1 cellular context compared by ENCODE assay signal in the genomic region with DNA sequence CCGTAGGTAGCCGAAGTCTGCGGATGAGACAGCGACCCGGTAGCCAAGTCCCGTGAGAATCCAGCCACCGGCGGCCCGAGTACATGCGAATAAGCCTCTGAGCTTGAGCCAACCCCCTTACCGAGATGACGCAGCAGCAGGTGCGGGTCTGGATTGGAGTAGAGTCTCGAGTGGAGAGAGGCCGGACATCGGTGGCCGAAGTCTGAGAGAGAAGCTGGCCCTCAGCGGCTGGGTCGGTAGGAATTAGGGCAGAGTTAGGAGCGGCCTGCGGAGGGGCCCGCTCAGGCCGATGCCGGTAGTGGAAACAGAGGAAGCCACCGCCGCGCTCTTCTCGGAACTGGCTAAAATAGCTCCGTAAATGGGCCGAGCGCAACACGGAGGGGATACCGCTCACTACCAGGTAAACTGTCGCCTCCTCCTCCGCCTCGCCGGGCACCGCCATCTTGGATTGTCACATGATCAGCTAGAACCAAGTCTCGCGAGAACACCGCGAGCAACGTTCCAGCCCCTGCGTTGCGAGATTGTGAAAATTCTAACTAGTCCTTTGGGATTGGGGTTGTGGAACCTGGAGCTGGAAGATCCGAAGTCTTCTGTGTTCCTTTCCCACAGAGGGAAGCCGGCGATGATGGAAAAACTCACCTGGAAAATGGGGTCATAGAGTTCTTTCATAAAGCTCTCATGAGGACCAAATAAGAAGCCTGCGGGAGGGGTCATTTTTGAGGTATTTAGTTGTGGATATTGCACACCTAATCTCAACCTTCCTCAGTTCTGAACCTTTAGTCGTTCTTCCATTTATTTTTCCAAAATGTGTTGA.
TF ChIP-seq lines count a peak whose summit lies in the region.

TSS of gene GPATCH3 (minus strand) at position 467 of the 814 bp plus-strand sequence. CDS start at position 442, 25 bp downstream.

TF ChIP-seq in K562, 482 proteins besides CTCF, POLR2A, EP300 and RAD21 (continued from another document and continues in another):
- TF ChIP-seq SP1 (CRISPR knock-in tag; IDR thresholded peaks at IDR 0.05): peak; percentile 73
- TF ChIP-seq ARNT (IDR thresholded peaks at IDR 0.05): 0 out of 4 replicates have a peak, but pooled peaks of 1 of the 2 experiments have one; percentile 33
- TF ChIP-seq PHF8 (IDR thresholded peaks at IDR 0.05; ENCODE audit: borderline replicate concordance, low read length): peak; percentile 100
- peak; percentile 56 for TF ChIP-seq E2F8 (IDR thresholded peaks at IDR 0.05; ENCODE audit: low read depth, partially characterized antibody)
- no peak for TF ChIP-seq STAT5B (CRISPR knock-in tag; IDR thresholded peaks at IDR 0.05)
- TF ChIP-seq PCBP2 (IDR thresholded peaks at IDR 0.05; ENCODE audit: low read depth, low read length, poor library complexity, severe bottlenecking): no peak
- peak; percentile 7; the same call in 1 of the 2 replicates for TF ChIP-seq ZBTB9 (CRISPR knock-in tag; IDR thresholded peaks at IDR 0.05)
- peak; percentile 97 for TF ChIP-seq NFRKB (IDR thresholded peaks at IDR 0.05; ENCODE audit: low read depth)
- 0 out of 2 replicates have a peak, but pooled peaks have one; percentile 45 for TF ChIP-seq ZNF165 (CRISPR knock-in tag; IDR thresholded peaks at IDR 0.05; ENCODE audit: borderline replicate concordance)
- TF ChIP-seq, protein P1, sequence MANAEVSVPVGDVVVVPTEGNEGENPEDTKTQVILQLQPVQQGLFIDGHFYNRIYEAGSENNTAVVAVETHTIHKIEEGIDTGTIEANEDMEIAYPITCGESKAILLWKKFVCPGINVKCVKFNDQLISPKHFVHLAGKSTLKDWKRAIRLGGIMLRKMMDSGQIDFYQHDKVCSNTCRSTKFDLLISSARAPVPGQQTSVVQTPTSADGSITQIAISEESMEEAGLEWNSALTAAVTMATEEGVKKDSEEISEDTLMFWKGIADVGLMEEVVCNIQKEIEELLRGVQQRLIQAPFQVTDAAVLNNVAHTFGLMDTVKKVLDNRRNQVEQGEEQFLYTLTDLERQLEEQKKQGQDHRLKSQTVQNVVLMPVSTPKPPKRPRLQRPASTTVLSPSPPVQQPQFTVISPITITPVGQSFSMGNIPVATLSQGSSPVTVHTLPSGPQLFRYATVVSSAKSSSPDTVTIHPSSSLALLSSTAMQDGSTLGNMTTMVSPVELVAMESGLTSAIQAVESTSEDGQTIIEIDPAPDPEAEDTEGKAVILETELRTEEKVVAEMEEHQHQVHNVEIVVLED (CRISPR knock-in tag; IDR thresholded peaks at IDR 0.05): 0 out of 2 replicates have a peak, but pooled peaks have one; percentile 47
- no peak for TF ChIP-seq ERF (CRISPR knock-in tag; IDR thresholded peaks at IDR 0.05)
- TF ChIP-seq CBFA2T2 (conservative IDR thresholded peaks at IDR 0.05): peak; percentile 72
- TF ChIP-seq, protein P2, sequence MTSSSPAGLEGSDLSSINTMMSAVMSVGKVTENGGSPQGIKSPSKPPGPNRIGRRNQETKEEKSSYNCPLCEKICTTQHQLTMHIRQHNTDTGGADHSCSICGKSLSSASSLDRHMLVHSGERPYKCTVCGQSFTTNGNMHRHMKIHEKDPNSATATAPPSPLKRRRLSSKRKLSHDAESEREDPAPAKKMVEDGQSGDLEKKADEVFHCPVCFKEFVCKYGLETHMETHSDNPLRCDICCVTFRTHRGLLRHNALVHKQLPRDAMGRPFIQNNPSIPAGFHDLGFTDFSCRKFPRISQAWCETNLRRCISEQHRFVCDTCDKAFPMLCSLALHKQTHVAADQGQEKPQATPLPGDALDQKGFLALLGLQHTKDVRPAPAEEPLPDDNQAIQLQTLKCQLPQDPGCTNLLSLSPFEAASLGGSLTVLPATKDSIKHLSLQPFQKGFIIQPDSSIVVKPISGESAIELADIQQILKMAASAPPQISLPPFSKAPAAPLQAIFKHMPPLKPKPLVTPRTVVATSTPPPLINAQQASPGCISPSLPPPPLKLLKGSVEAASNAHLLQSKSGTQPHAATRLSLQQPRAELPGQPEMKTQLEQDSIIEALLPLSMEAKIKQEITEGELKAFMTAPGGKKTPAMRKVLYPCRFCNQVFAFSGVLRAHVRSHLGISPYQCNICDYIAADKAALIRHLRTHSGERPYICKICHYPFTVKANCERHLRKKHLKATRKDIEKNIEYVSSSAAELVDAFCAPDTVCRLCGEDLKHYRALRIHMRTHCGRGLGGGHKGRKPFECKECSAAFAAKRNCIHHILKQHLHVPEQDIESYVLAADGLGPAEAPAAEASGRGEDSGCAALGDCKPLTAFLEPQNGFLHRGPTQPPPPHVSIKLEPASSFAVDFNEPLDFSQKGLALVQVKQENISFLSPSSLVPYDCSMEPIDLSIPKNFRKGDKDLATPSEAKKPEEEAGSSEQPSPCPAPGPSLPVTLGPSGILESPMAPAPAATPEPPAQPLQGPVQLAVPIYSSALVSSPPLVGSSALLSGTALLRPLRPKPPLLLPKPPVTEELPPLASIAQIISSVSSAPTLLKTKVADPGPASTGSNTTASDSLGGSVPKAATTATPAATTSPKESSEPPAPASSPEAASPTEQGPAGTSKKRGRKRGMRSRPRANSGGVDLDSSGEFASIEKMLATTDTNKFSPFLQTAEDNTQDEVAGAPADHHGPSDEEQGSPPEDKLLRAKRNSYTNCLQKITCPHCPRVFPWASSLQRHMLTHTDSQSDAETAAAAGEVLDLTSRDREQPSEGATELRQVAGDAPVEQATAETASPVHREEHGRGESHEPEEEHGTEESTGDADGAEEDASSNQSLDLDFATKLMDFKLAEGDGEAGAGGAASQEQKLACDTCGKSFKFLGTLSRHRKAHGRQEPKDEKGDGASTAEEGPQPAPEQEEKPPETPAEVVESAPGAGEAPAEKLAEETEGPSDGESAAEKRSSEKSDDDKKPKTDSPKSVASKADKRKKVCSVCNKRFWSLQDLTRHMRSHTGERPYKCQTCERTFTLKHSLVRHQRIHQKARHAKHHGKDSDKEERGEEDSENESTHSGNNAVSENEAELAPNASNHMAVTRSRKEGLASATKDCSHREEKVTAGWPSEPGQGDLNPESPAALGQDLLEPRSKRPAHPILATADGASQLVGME (CRISPR knock-in tag; IDR thresholded peaks at IDR 0.05): 0 out of 2 replicates have a peak, but pooled peaks have one; percentile 55
- no peak for TF ChIP-seq NCOA2 (IDR thresholded peaks at IDR 0.05; ENCODE audit: partially characterized antibody in 2 of 2)
- 0 out of 2 replicates have a peak, but pooled peaks have one; percentile 49 for TF ChIP-seq DMBX1 (CRISPR knock-in tag; IDR thresholded peaks at IDR 0.05; ENCODE audit: borderline replicate concordance)
- no peak for TF ChIP-seq ZNF57 (CRISPR knock-in tag; IDR thresholded peaks at IDR 0.05)
- TF ChIP-seq AFF1 (IDR thresholded peaks at IDR 0.05; ENCODE audit: low read depth in 1 of 2, partially characterized antibody in 2 of 2): peak; percentile 65 to 96
- TF ChIP-seq, protein P3, sequence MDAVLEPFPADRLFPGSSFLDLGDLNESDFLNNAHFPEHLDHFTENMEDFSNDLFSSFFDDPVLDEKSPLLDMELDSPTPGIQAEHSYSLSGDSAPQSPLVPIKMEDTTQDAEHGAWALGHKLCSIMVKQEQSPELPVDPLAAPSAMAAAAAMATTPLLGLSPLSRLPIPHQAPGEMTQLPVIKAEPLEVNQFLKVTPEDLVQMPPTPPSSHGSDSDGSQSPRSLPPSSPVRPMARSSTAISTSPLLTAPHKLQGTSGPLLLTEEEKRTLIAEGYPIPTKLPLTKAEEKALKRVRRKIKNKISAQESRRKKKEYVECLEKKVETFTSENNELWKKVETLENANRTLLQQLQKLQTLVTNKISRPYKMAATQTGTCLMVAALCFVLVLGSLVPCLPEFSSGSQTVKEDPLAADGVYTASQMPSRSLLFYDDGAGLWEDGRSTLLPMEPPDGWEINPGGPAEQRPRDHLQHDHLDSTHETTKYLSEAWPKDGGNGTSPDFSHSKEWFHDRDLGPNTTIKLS (IDR thresholded peaks at IDR 0.05; ENCODE audit: borderline replicate concordance, low read depth): peak; percentile 94
- no peak for TF ChIP-seq SNIP1 (IDR thresholded peaks at IDR 0.05; ENCODE audit: low read depth)
- no peak; the same call in 1 of the 2 replicates for TF ChIP-seq CC2D1A (IDR thresholded peaks at IDR 0.05)
- peak; percentile 93 for TF ChIP-seq ZFX (CRISPR knock-in tag; IDR thresholded peaks at IDR 0.05)
- TF ChIP-seq KLF6 (CRISPR knock-in tag; IDR thresholded peaks at IDR 0.05; ENCODE audit: borderline replicate concordance): no peak
- TF ChIP-seq SMARCB1 (IDR thresholded peaks at IDR 0.05; ENCODE audit: insufficient read length, low read depth): no peak
- no peak for TF ChIP-seq NFXL1 (CRISPR knock-in tag; IDR thresholded peaks at IDR 0.05)
- TF ChIP-seq ATF7 (IDR thresholded peaks at IDR 0.05): peak; percentile 74
- peak; percentile 76; the same call in 1 of the 2 replicates for TF ChIP-seq MAFF (IDR thresholded peaks at IDR 0.05; ENCODE audit: low read length)
- TF ChIP-seq HLTF (IDR thresholded peaks at IDR 0.05): peak; percentile 68; the same call in 1 of the 2 replicates
- peak; percentile 54; the same call in 1 of the 2 replicates for TF ChIP-seq KLF13 (tag; IDR thresholded peaks at IDR 0.05; ENCODE audit: borderline replicate concordance, low read depth)
- peak; percentile 45; the same call in 1 of the 2 replicates for TF ChIP-seq ZNF436 (CRISPR knock-in tag; IDR thresholded peaks at IDR 0.05)
- TF ChIP-seq EP400 (IDR thresholded peaks at IDR 0.05): peak; percentile 88
- peak in 1 of 2 experiments; percentile 27 for TF ChIP-seq E2F6 (IDR thresholded peaks at IDR 0.05; ENCODE audit: borderline replicate concordance in 1 of 2, extremely low read depth in 1 of 2, insufficient read depth in 1 of 2, insufficient read length in 1 of 2, low read depth in 1 of 2, low read length in 1 of 2, poor library complexity in 1 of 2, severe bottlenecking in 1 of 2)
- TF ChIP-seq, protein P4, sequence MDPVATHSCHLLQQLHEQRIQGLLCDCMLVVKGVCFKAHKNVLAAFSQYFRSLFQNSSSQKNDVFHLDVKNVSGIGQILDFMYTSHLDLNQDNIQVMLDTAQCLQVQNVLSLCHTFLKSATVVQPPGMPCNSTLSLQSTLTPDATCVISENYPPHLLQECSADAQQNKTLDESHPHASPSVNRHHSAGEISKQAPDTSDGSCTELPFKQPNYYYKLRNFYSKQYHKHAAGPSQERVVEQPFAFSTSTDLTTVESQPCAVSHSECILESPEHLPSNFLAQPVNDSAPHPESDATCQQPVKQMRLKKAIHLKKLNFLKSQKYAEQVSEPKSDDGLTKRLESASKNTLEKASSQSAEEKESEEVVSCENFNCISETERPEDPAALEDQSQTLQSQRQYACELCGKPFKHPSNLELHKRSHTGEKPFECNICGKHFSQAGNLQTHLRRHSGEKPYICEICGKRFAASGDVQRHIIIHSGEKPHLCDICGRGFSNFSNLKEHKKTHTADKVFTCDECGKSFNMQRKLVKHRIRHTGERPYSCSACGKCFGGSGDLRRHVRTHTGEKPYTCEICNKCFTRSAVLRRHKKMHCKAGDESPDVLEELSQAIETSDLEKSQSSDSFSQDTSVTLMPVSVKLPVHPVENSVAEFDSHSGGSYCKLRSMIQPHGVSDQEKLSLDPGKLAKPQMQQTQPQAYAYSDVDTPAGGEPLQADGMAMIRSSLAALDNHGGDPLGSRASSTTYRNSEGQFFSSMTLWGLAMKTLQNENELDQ (CRISPR knock-in tag; IDR thresholded peaks at IDR 0.05; ENCODE audit: borderline replicate concordance): no peak
